Comparison of ENCODE assay signal across 1 cellular context in genomic region chr3:127743676-127744075, GRCh38.
TF ChIP-seq lines count a peak whose summit lies in the region.

No MANE protein-coding gene starts in this region.

TF ChIP-seq in IMR-90, 13 proteins besides CTCF, POLR2A, EP300 and RAD21 (continued from another document):
- no peak for TF ChIP-seq MAZ (IDR thresholded peaks at IDR 0.05; ENCODE audit: borderline replicate concordance, low read depth, low read length)
TF ChIP-seq in IMR-90: peak in this region for 0.
